ENCODE assay signal across 13 cellular contexts in the genomic region with DNA sequence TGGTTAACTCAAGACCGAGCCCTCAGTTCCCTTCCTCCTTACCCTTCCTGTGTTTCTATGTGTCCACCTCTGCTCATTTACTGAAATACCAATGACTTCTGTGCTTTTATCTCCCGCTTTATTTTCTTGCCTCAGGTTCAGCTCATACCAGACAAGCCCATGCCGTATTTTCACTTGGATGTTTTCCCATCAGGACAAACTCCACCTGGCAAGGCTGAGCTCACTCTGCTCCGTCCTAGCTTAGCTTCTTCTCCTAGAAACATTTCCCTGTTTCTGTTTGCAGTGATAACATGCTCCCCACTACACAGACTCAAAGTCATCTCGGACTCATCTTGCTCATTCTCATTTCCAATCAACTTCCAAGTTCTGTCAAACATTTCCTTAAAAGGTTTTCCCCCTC. TPM values are rescaled to one million over a fixed set of nuclear protein-coding genes. Genes with fewer than 3 reads are reported as not detected.
DNase-seq lines count a peak whose midpoint lies in the region; ATAC-seq, FAIRE-seq and TF ChIP-seq lines count a peak whose summit lies in the region.
"Had no signal": no experiment of that assay in that cellular context is flagged by ENCODE, and none has a peak within 500 bp of the region (broad histone marks: within the 10 kb centered on the region; RNA-seq: fewer than 3 reads in every experiment).

No MANE protein-coding gene starts in this region.

- no peaks in the 10 kb centered on the region for H3K27me3 Mint-ChIP-seq in GM23338 (ENCODE audit: insufficient read depth, low read depth, poor library complexity)

- H3K36me3 Mint-ChIP-seq in GM23338 (ENCODE audit: low read depth), result no peaks in the 10 kb centered on the region
- H3K36me3 Mint-ChIP-seq: CD4-positive, CD25-positive, alpha-beta regulatory T cell had no signal

- no peaks in the 10 kb centered on the region for H4K20me1 ChIP-seq in GM23338 (replicated peaks; ENCODE audit: insufficient read depth)
- no peaks in the 10 kb centered on the region for H4K20me1 ChIP-seq in H1 (replicated peaks in 1 of 2; ENCODE audit: control insufficient read depth in 1 of 2, insufficient read depth in 2 of 2, low read length in 2 of 2)
- H4K20me1 ChIP-seq in PC-9 (ENCODE audit: insufficient read depth), result no peaks in the 10 kb centered on the region
- H4K20me1 ChIP-seq: BLaER1 treated with 17β-estradiol and CSF1 and Interleukin-3, amounts not matched to agents 10 nM and 100 nM had no signal

- no peak overlapping the region for H4K91ac ChIP-seq in H1 (replicated peaks; ENCODE audit: insufficient read length, low read length)

- peak overlapping the region in 1 of 4 experiments; percentile 37; a peak in 1 of 7 replicates for H3K9ac ChIP-seq in H1 (replicated peaks in 1 of 4; ENCODE audit: extremely low read depth in 1 of 4, low read depth in 3 of 4, low read length in 3 of 4)
- H3K9ac ChIP-seq: BLaER1 treated with 17β-estradiol and CSF1 and Interleukin-3, amounts not matched to agents 10 nM and 100 nM; GM23248 had no signal

- H3K27ac Mint-ChIP-seq in GM23338, result no peak overlapping the region
- H3K27ac Mint-ChIP-seq: CD4-positive, CD25-positive, alpha-beta regulatory T cell; H9 had no signal

- no peaks in the 10 kb centered on the region for H3K4me1 ChIP-seq in GM23338 (ENCODE audit: insufficient read depth)
- H3K4me1 ChIP-seq in H1 (replicated peaks in 1 of 4; ENCODE audit: control insufficient read depth in 3 of 4, insufficient read depth in 4 of 4, low read length in 3 of 4), result peaks cover 0 to 2% (median 0%) of the 10 kb centered on the region in 4 experiments; a peak in 1 of 7 replicates
- H3K4me1 ChIP-seq in right lobe of liver, result no peaks in the 10 kb centered on the region
- no peaks in the 10 kb centered on the region for H3K4me1 ChIP-seq in pancreas
- no peaks in the 10 kb centered on the region for H3K4me1 ChIP-seq in PC-9 (replicated peaks; ENCODE audit: insufficient read depth)
- H3K4me1 ChIP-seq: BLaER1 treated with 17β-estradiol and CSF1 and Interleukin-3, amounts not matched to agents 10 nM and 100 nM had no signal

- intact Hi-C loops in right lobe of liver (cut with DNase I), result no loop called here
- intact Hi-C loops in pancreas (cut with DNase I), result no loop called here
- intact Hi-C loops in PC-9 (cut with micrococcal nuclease; ENCODE audit: unreplicated experiment), result no loop called here

- no peaks in the 10 kb centered on the region for H3K36me3 ChIP-seq in GM23338 (ENCODE audit: insufficient read depth)
- no peaks in the 10 kb centered on the region for H3K36me3 ChIP-seq in H1 (ENCODE audit: control insufficient read depth in 2 of 4, insufficient read depth in 4 of 4, low read length in 3 of 4)
- no peaks in the 10 kb centered on the region for H3K36me3 ChIP-seq in right lobe of liver
- H3K36me3 ChIP-seq in pancreas, result no peaks in the 10 kb centered on the region
- no peaks in the 10 kb centered on the region for H3K36me3 ChIP-seq in PC-9 (ENCODE audit: low read depth)
- H3K36me3 ChIP-seq: BLaER1 treated with 17β-estradiol and CSF1 and Interleukin-3, amounts not matched to agents 10 nM and 100 nM had no signal

- H3F3A ChIP-seq in GM23338 (replicated peaks; ENCODE audit: low read depth), result no peaks in the 10 kb centered on the region
- H3F3A ChIP-seq in PC-9 (ENCODE audit: insufficient read depth, low read depth), result no peaks in the 10 kb centered on the region

- in situ Hi-C loops in G401 (cut with HindIII; ENCODE audit: low sequenced_read_pairs), result no loop called here

- H2BK20ac ChIP-seq in H1 (ENCODE audit: low read length), result no peak overlapping the region

- H3K4me2 ChIP-seq in GM23338, result no peak overlapping the region
- no peak overlapping the region for H3K4me2 ChIP-seq in H1 (ENCODE audit: insufficient read depth in 1 of 2, low read depth in 2 of 2, low read length in 2 of 2)
- no peak overlapping the region for H3K4me2 ChIP-seq in PC-9
- H3K4me2 ChIP-seq: BLaER1 treated with 17β-estradiol and CSF1 and Interleukin-3, amounts not matched to agents 10 nM and 100 nM had no signal

- H3K27ac ChIP-seq in GM23338 (ENCODE audit: low read depth) (no peak overlapping the region), H1 (ENCODE audit: low read depth, low read length) (no peak overlapping the region), right lobe of liver (no peak overlapping the region), pancreas (no peak overlapping the region), PC-9 (no peak overlapping the region)
- H3K27ac ChIP-seq: BLaER1 treated with 17β-estradiol and CSF1 and Interleukin-3, amounts not matched to agents 10 nM and 100 nM; GM23248 had no signal

- H3K4me3 ChIP-seq in GM23338 (no peak overlapping the region), H1 (ENCODE audit: extremely low read depth in 1 of 4, insufficient read depth in 2 of 4, low read depth in 3 of 4, low read length in 4 of 4) (no peak overlapping the region), right lobe of liver (no peak overlapping the region), pancreas (no peak overlapping the region), PC-9 (no peak overlapping the region)
- H3K4me3 ChIP-seq: BLaER1 treated with 17β-estradiol and CSF1 and Interleukin-3, amounts not matched to agents 10 nM and 100 nM; GM23248 had no signal

- TF ChIP-seq CTCF in GM23338 (conservative IDR thresholded peaks at IDR 0.05; ENCODE audit: low read depth in 2 of 2), result no peak
- no peak for TF ChIP-seq CTCF in H1 (IDR thresholded peaks at IDR 0.05; ENCODE audit: control extremely low read depth in 1 of 3, insufficient read depth in 1 of 3, low read depth in 1 of 3, low read length in 3 of 3)
- no peak for TF ChIP-seq CTCF in right lobe of liver (IDR thresholded peaks at IDR 0.05)
- TF ChIP-seq CTCF in pancreas (IDR thresholded peaks at IDR 0.05), result no peak
- no peak for TF ChIP-seq CTCF in PC-9 (conservative IDR thresholded peaks at IDR 0.05)

- no peak overlapping the region for H4K5ac ChIP-seq in H1 (ENCODE audit: insufficient read length, low read depth, low read length)

- no TSS peak for BruUV-seq in PC-9 (replicated peaks; lab: Mats Ljungman, UMichigan)

- no peak overlapping the region for H3K4me3 Mint-ChIP-seq in GM23338
- H3K4me3 Mint-ChIP-seq: CD4-positive, CD25-positive, alpha-beta regulatory T cell; H9 had no signal

- no peak overlapping the region for H3K56ac ChIP-seq in H1 (replicated peaks; ENCODE audit: insufficient read length, low read depth, low read length)

- H2BK120ac ChIP-seq in H1 (replicated peaks; ENCODE audit: low read depth, low read length), result no peak overlapping the region

- no peak overlapping the region for H3K23ac ChIP-seq in H1 (ENCODE audit: insufficient read length)

- no peak overlapping the region for H4K8ac ChIP-seq in H1 (ENCODE audit: extremely low read depth, insufficient read depth, low read length)

- TF ChIP-seq POLR2A in H1 (IDR thresholded peaks at IDR 0.05; ENCODE audit: control extremely low read depth in 1 of 2, low read depth in 2 of 2, low read length in 2 of 2), result no peak
- TF ChIP-seq POLR2A in right lobe of liver (IDR thresholded peaks at IDR 0.05), result no peak

- H2BK5ac ChIP-seq in H1 (ENCODE audit: low read depth, low read length), result no peak overlapping the region

- H3K79me2 ChIP-seq in GM23338 (replicated peaks; ENCODE audit: insufficient read depth) (no peaks in the 10 kb centered on the region), H1 (ENCODE audit: control insufficient read depth in 1 of 2, insufficient read depth in 2 of 2, low read length in 2 of 2) (no peaks in the 10 kb centered on the region), PC-9 (ENCODE audit: low read depth) (no peaks in the 10 kb centered on the region)

- no peak for TF ChIP-seq EP300 in H1 (IDR thresholded peaks at IDR 0.05; ENCODE audit: borderline replicate concordance in 1 of 2, low read depth in 2 of 2, low read length in 2 of 2)

- no peak overlapping the region for H2BK15ac ChIP-seq in H1 (ENCODE audit: low read length)

- no peaks in the 10 kb centered on the region for H3K23me2 ChIP-seq in H1 (ENCODE audit: low read depth, low read length)

- no peaks in the 10 kb centered on the region for H3K27me3 ChIP-seq in GM23338 (ENCODE audit: insufficient read depth)
- no peaks in the 10 kb centered on the region for H3K27me3 ChIP-seq in H1 (replicated peaks in 1 of 4; ENCODE audit: control insufficient read depth in 3 of 4, extremely low read depth in 1 of 4, insufficient read depth in 3 of 4, low read length in 3 of 4)
- no peaks in the 10 kb centered on the region for H3K27me3 ChIP-seq in right lobe of liver
- no peaks in the 10 kb centered on the region for H3K27me3 ChIP-seq in pancreas
- H3K27me3 ChIP-seq in PC-9 (ENCODE audit: insufficient read depth, low read depth), result no peaks in the 10 kb centered on the region
- H3K27me3 ChIP-seq: BLaER1 treated with 17β-estradiol and CSF1 and Interleukin-3, amounts not matched to agents 10 nM and 100 nM had no signal

- no peaks in the 10 kb centered on the region for H3K9me3 ChIP-seq in H1 (ENCODE audit: insufficient read depth in 2 of 2, low read depth in 1 of 2, low read length in 1 of 2)
- no peaks in the 10 kb centered on the region for H3K9me3 ChIP-seq in right lobe of liver
- no peaks in the 10 kb centered on the region for H3K9me3 ChIP-seq in pancreas
- no peaks in the 10 kb centered on the region for H3K9me3 ChIP-seq in PC-9 (ENCODE audit: insufficient read depth, low read depth)

- H3K4me1 Mint-ChIP-seq in GM23338, result peaks cover 4% of the 10 kb centered on the region; the same call in 2 of the 3 replicates
- H3K4me1 Mint-ChIP-seq: CD4-positive, CD25-positive, alpha-beta regulatory T cell had no signal

- H3K18ac ChIP-seq in H1 (ENCODE audit: extremely low read depth, low read length), result no peak overlapping the region

- H2BK12ac ChIP-seq in H1 (ENCODE audit: low read depth, low read length), result no peak overlapping the region

- H3K14ac ChIP-seq in H1 (ENCODE audit: insufficient read length), result no peak overlapping the region

- FAIRE-seq in H1 (lab: Jason Lieb, UNC) (no peak), pancreas (lab: Jason Lieb, UNC) (no peak)

- no peaks in the 10 kb centered on the region for H3K79me1 ChIP-seq in H1 (ENCODE audit: low read depth, low read length)

- DNase-seq in GM23338 (ENCODE audit: low spot score), result no peak
- DNase-seq in H1 (ENCODE audit: low read depth in 1 of 2, low spot score in 2 of 2), result no peak
- no peak for DNase-seq in right lobe of liver
- no peak for DNase-seq in pancreas
- no peak for DNase-seq in NCI-H2227 (lab: John Stamatoyannopoulos, UW; ENCODE audit: unreplicated experiment)
- no peak for DNase-seq in PC-9
- no peak for DNase-seq in G401 (ENCODE audit: low spot score)
- DNase-seq: ACHN; CD4-positive, CD25-positive, alpha-beta regulatory T cell; DMS53; GM23248; H9 had no signal

- H2AFZ ChIP-seq in GM23338 (peak overlapping the region; percentile 74; the same call in 1 of the 2 replicates), H1 (ENCODE audit: low read length) (peak overlapping the region; percentile 65; the same call in 1 of the 2 replicates), PC-9 (no peak overlapping the region)
- H2AFZ ChIP-seq: GM23248 had no signal

- H3K4ac ChIP-seq in H1 (replicated peaks; ENCODE audit: insufficient read length, low read depth, low read length), result no peak overlapping the region

- H2AK5ac ChIP-seq in H1 (ENCODE audit: low read depth, low read length), result no peak overlapping the region

- POLR2A ChIA-PET in H1 (lab: Charles Lee; ENCODE audit: partially characterized antibody) (no interaction called here), PC-9 (lab: Charles Lee; ENCODE audit: unreplicated experiment) (no interaction called here)

- CTCF ChIA-PET in H1 (lab: Charles Lee; ENCODE audit: partially characterized antibody), result interaction anchor here (0.9 kb wide), 1 partner anchor 44 kb away, joined by 3 read pairs; no protein-coding TSS in a partner anchor
- CTCF ChIA-PET in PC-9 (lab: Charles Lee), result no interaction called here

- no peaks in the 10 kb centered on the region for H3K9me3 Mint-ChIP-seq in GM23338
- H3K9me3 Mint-ChIP-seq: CD4-positive, CD25-positive, alpha-beta regulatory T cell; H9 had no signal

- no peaks in the 10 kb centered on the region; the same call in 1 of the 2 replicates for H3K9me2 ChIP-seq in GM23338 (ENCODE audit: insufficient read depth)
- H3K9me2 ChIP-seq in PC-9 (ENCODE audit: insufficient read depth), result peaks cover 5% of the 10 kb centered on the region; the same call in 1 of the 2 replicates

- ATAC-seq in GM23338 (no peak), right lobe of liver (peak; percentile 75 to 90 (median 84)), pancreas (peak in 3 of 4 donors; percentile 57 to 69 (median 66))

- no peak for TF ChIP-seq RAD21 in H1 (IDR thresholded peaks at IDR 0.05 in 1 of 2, conservative IDR thresholded peaks at IDR 0.05 in 1 of 2; ENCODE audit: low read depth in 2 of 2, low read length in 2 of 2)

- 87% methylated on average over 5 of the region's 5 CpGs; no CpG with 5 or more reads in 1 of the 2 experiments for WGBS in H1 (ENCODE audit: extremely low coverage in 1 of 2, insufficient coverage in 1 of 2, insufficient read length in 1 of 2, insufficient replicate concordance in 2 of 2, low coverage in 1 of 2, low lambda C conversion rate in 2 of 2, missing lambda C conversion rate in 1 of 2), 2 experiments
- WGBS in right lobe of liver (ENCODE audit: insufficient coverage, low coverage, low lambda C conversion rate, missing lambda C conversion rate), result 27% methylated on average over 5 of the region's 5 CpGs
- WGBS in pancreas, 2 donors, result 33 to 47% methylated on average over 5 of the region's 5 CpGs

RNA-seq across cellular contexts. Expression of gene TFB1M, which starts 56.9 kb away (rescaled TPM):
- 37.5 and 51.1 TPM in 2 replicates for total RNA-seq in GM23338 (2014; rRNA removed; shearing (Covaris generic))
- polyA plus RNA-seq in GM23338 (2016; fragmentation: Nextera tagmentation; extraction: Ambion mirVana) (66.9 and 69.6 TPM in 2 replicates), H1 (2011; rRNA removed) (17.8 and 28.2 TPM in 2 replicates), pancreas (10 to 100 TPM in 1 of 2 donors, 1 to 10 TPM in 1; 8.4 to 10.1 TPM)
- total RNA-seq in H1 (2021; fragmentation: NEBNext Ultra II Directional; extraction: Animal tissue kit (Norgen Biotek cat#: 25700)), result 49.4 and 52.3 TPM in 2 replicates
- polyA plus RNA-seq in H1 (2011; cell fraction: cytosol; rRNA removed), result 34.1 TPM
- polyA plus RNA-seq in H1 (2011; cell fraction: nucleus; rRNA removed), result 28.3 TPM
- polyA plus RNA-seq in H1 (2012, experiment 1 of 2), result 34.0 to 44.9 TPM (median 38.3 TPM) in 4 replicates
- 12.9 TPM for polyA plus RNA-seq in H1 (2012, experiment 2 of 2)
- 52.4 TPM for polyA plus RNA-seq in H1 (2013, experiment 1 of 2)
- polyA plus RNA-seq in H1 (2013, experiment 2 of 2), result 50.2 TPM
- polyA minus RNA-seq in H1 (2011; rRNA and poly(A)+ RNA removed), result 38.3 and 46.3 TPM in 2 replicates
- polyA minus RNA-seq in H1 (2011; cell fraction: cytosol; rRNA and poly(A)+ RNA removed), result 40.7 TPM
- 111 TPM for polyA minus RNA-seq in H1 (2011; cell fraction: nucleus; rRNA and poly(A)+ RNA removed)
- total RNA-seq in right lobe of liver (10 to 100 TPM; 12.3 to 18.9 (median 16.2) TPM), pancreas (10 to 100 TPM in 3 of 6 donors, 1 to 10 TPM in 3; 7.6 to 16.3 (median 9.1) TPM), PC-9 (2021) (17.7 and 19.5 TPM in 2 replicates)
- total RNA-seq in G401 (2014; rRNA removed; shearing (Covaris generic)), result 13.0 and 13.3 TPM in 2 replicates
